ENCODE assay signal across 1 cellular context in genomic region chr20:44406572-44407100, GRCh38.
TF ChIP-seq lines count a peak whose summit lies in the region.

No MANE protein-coding gene starts in this region.

TF ChIP-seq in SK-N-SH, 30 proteins besides CTCF, POLR2A, EP300 and RAD21 (continued from another document):
- TF ChIP-seq ZBTB33 (IDR thresholded peaks at IDR 0.05; ENCODE audit: borderline replicate concordance, low read depth) (no peak), MXI1 (IDR thresholded peaks at IDR 0.05; ENCODE audit: low read depth, low read length) (no peak)
